8 cellular contexts compared by ENCODE assay signal in genomic region chr6:10837009-10837691, GRCh38. TPM values are rescaled to one million over a fixed set of nuclear protein-coding genes. Genes with fewer than 3 reads are reported as not detected.
DNase-seq lines count a peak whose midpoint lies in the region; ATAC-seq, FAIRE-seq and TF ChIP-seq lines count a peak whose summit lies in the region.

No MANE protein-coding gene starts in this region.

- peaks cover 22% of the 10 kb centered on the region for H3K4me1 ChIP-seq in CD4-positive, CD25-positive, alpha-beta regulatory T cell (ENCODE audit: control insufficient read depth, insufficient read depth, low read length, poor library complexity, severe bottlenecking)
- H3K4me1 ChIP-seq in cardiac muscle cell (ENCODE audit: low read depth) (peaks cover 9% of the 10 kb centered on the region), pancreas (peaks cover 0 to 4% (median 0%) of the 10 kb centered on the region in 3 donors)

- H3K36me3 ChIP-seq in CD4-positive, CD25-positive, alpha-beta regulatory T cell (ENCODE audit: control insufficient read depth, insufficient read depth, low read length) = no peaks in the 10 kb centered on the region
- no peaks in the 10 kb centered on the region for H3K36me3 ChIP-seq in cardiac muscle cell
- no peaks in the 10 kb centered on the region for H3K36me3 ChIP-seq in pancreas

- H3K9me3 ChIP-seq in CD4-positive, CD25-positive, alpha-beta regulatory T cell (ENCODE audit: control insufficient read depth in 2 of 2, low read length in 2 of 2) = no peaks in the 10 kb centered on the region
- H3K9me3 ChIP-seq in cardiac muscle cell (ENCODE audit: low read depth) (no peaks in the 10 kb centered on the region), pancreas (no peaks in the 10 kb centered on the region)

- FAIRE-seq in pancreas (lab: Jason Lieb, UNC) = no peak

- H3K36me3 Mint-ChIP-seq in CD4-positive, CD25-positive, alpha-beta regulatory T cell = no peaks in the 10 kb centered on the region
- H3K36me3 Mint-ChIP-seq in activated CD8-positive, alpha-beta T cell treated with anti-CD3 and anti-CD28 coated beads, Interleukin-2, amount 10 ng/mL, durations not matched to agents 7 days and 5 days (ENCODE audit: low read depth) = no peaks in the 10 kb centered on the region

- H3K4me3 ChIP-seq in CD4-positive, CD25-positive, alpha-beta regulatory T cell (ENCODE audit: low read depth, low read length) = peak overlapping the region; percentile 70
- H3K4me3 ChIP-seq in cardiac muscle cell (peak overlapping the region; percentile 71), pancreas (peak overlapping the region; percentile 39 to 65 (median 58))

- POLR2A ChIA-PET in activated CD8-positive, alpha-beta T cell treated with anti-CD3 and anti-CD28 coated beads, Interleukin-2, amount 10 ng/mL, durations not matched to agents 7 days and 5 days (lab: Charles Lee) = no interaction called here
- POLR2A ChIA-PET in GM10248 (lab: Yijun Ruan, JAX) = interaction anchor here (0.8 kb wide), 1 partner anchor 8 kb away, joined by 3 read pairs; no protein-coding TSS in a partner anchor

- peaks cover 13 to 23% (median 19%) of the 10 kb centered on the region in 4 donors for H3K4me1 Mint-ChIP-seq in CD4-positive, CD25-positive, alpha-beta regulatory T cell
- peaks cover 20% of the 10 kb centered on the region for H3K4me1 Mint-ChIP-seq in activated CD8-positive, alpha-beta T cell treated with anti-CD3 and anti-CD28 coated beads, Interleukin-2, amount 10 ng/mL, durations not matched to agents 7 days and 5 days (ENCODE audit: low read depth)

- peak overlapping the region in 2 of 3 donors; percentile 23 to 60 for H3K27ac Mint-ChIP-seq in CD4-positive, CD25-positive, alpha-beta regulatory T cell
- H3K27ac Mint-ChIP-seq in activated CD8-positive, alpha-beta T cell treated with anti-CD3 and anti-CD28 coated beads, Interleukin-2, amount 10 ng/mL, durations not matched to agents 7 days and 5 days = no peak overlapping the region

- H3K9me3 Mint-ChIP-seq in CD4-positive, CD25-positive, alpha-beta regulatory T cell = peaks cover 0 to 4% (median 0%) of the 10 kb centered on the region in 7 donors
- H3K9me3 Mint-ChIP-seq in activated CD8-positive, alpha-beta T cell treated with anti-CD3 and anti-CD28 coated beads, Interleukin-2, amount 10 ng/mL, durations not matched to agents 7 days and 5 days (ENCODE audit: insufficient read depth) = no peaks in the 10 kb centered on the region

- intact Hi-C loops in pancreas (cut with DNase I) = no loop called here

- 2% methylated on average over 22 of the region's 22 CpGs for WGBS in pancreas, 2 donors

- CTCF ChIA-PET in activated CD8-positive, alpha-beta T cell treated with anti-CD3 and anti-CD28 coated beads, Interleukin-2, amount 10 ng/mL, durations not matched to agents 7 days and 5 days (lab: Charles Lee) = interaction anchor here (1.4 kb wide), 2 partner anchors 118 to 359 kb away, joined by 3 to 4 read pairs; no protein-coding TSS in a partner anchor
- CTCF ChIA-PET in GM10248 (lab: Yijun Ruan, JAX) = interaction anchor here (0.8 to 1.7 kb wide), 5 partner anchors 10 to 105 kb away, joined by 3 to 4 read pairs (median 4); no protein-coding TSS in a partner anchor

- TF ChIP-seq CTCF in cardiac muscle cell (IDR thresholded peaks at IDR 0.05; ENCODE audit: low read depth, low read length) (no peak), pancreas (IDR thresholded peaks at IDR 0.05) (no peak), GM10248 (IDR thresholded peaks at IDR 0.05; ENCODE audit: control extremely low read depth, extremely low read depth, low read depth, missing control alignments) (no peak)

- peaks cover 47% of the 10 kb centered on the region for H3K27me3 Mint-ChIP-seq in CD4-positive, CD25-positive, alpha-beta regulatory T cell
- peaks cover 45% of the 10 kb centered on the region for H3K27me3 Mint-ChIP-seq in activated CD8-positive, alpha-beta T cell treated with anti-CD3 and anti-CD28 coated beads, Interleukin-2, amount 10 ng/mL, durations not matched to agents 7 days and 5 days (ENCODE audit: low read depth)

- H3K4me3 Mint-ChIP-seq in CD4-positive, CD25-positive, alpha-beta regulatory T cell = peak overlapping the region; percentile 66 to 80 (median 72)
- H3K4me3 Mint-ChIP-seq in activated CD8-positive, alpha-beta T cell treated with anti-CD3 and anti-CD28 coated beads, Interleukin-2, amount 10 ng/mL, durations not matched to agents 7 days and 5 days = peak overlapping the region; percentile 77

- H3K27me3 ChIP-seq in CD4-positive, CD25-positive, alpha-beta regulatory T cell (ENCODE audit: control insufficient read depth, insufficient read depth, low read length) = peaks cover 25% of the 10 kb centered on the region
- H3K27me3 ChIP-seq in cardiac muscle cell (peaks cover 9% of the 10 kb centered on the region), pancreas (no peaks in the 10 kb centered on the region)

- no peak overlapping the region for H3K27ac ChIP-seq in CD4-positive, CD25-positive, alpha-beta regulatory T cell (ENCODE audit: insufficient read depth, low read length, poor library complexity, severe bottlenecking)
- H3K27ac ChIP-seq in cardiac muscle cell (no peak overlapping the region), pancreas (peak overlapping the region in 2 of 4 donors; percentile 86 to 90)

- peak in 1 of 3 donors; percentile 15 for DNase-seq in CD4-positive, CD25-positive, alpha-beta regulatory T cell
- DNase-seq in HK-2 (ENCODE audit: unreplicated experiment) (peak; percentile 21), cardiac muscle cell (ENCODE audit: low read depth in 1 of 2, low spot score in 1 of 2) (peak; percentile 9 to 55), pancreas (peak in 5 of 6 donors; percentile 15 to 77 (median 37)), GM10248 (ENCODE audit: extremely low spot score) (no peak)
- peak; percentile 23 for DNase-seq in activated CD8-positive, alpha-beta T cell treated with anti-CD3 and anti-CD28 coated beads, Interleukin-2, amount 10 ng/mL, durations not matched to agents 7 days and 5 days

- ATAC-seq in CD4-positive, CD25-positive, alpha-beta regulatory T cell (ENCODE audit: low read depth in 2 of 2) = no peak
- no peak for ATAC-seq in activated CD8-positive, alpha-beta T cell treated with anti-CD3 and anti-CD28 coated beads, Interleukin-2, amount 10 ng/mL, durations not matched to agents 7 days and 5 days
- ATAC-seq in pancreas (peak; percentile 29 to 49 (median 38)), HG03045 (IDR thresholded peaks at IDR 0.05; ENCODE audit: unreplicated experiment) (no peak), GM21619 (IDR thresholded peaks at IDR 0.05; ENCODE audit: unreplicated experiment) (no peak)

RNA-seq across cellular contexts. Expression of gene MAK, which starts 1.2 kb away (rescaled TPM):
- total RNA-seq in CD4-positive, CD25-positive, alpha-beta regulatory T cell = 0.30 TPM
- polyA plus RNA-seq in CD4-positive, CD25-positive, alpha-beta regulatory T cell = under 1 TPM in 1 of 4 donors, not detected in 3; 0.12 TPM
- under 1 TPM in 1 of 2 experiments, not detected in 1; 0.05 TPM for total RNA-seq in activated CD8-positive, alpha-beta T cell treated with anti-CD3 and anti-CD28 coated beads, Interleukin-2, amount 10 ng/mL, durations not matched to agents 7 days and 5 days
- total RNA-seq in cardiac muscle cell (0.04 and 0.18 TPM in 2 replicates), pancreas (under 1 TPM; 0.05 to 0.25 (median 0.09) TPM)
- polyA plus RNA-seq in cardiac muscle cell (0.49 and 0.77 TPM in 2 replicates), pancreas (under 1 TPM; 0.08 to 0.33 TPM)

RNA-seq across cellular contexts. Expression of gene GCM2, which starts 44.7 kb away (rescaled TPM):
- not detected for total RNA-seq in CD4-positive, CD25-positive, alpha-beta regulatory T cell
- not detected for polyA plus RNA-seq in CD4-positive, CD25-positive, alpha-beta regulatory T cell
- not detected for total RNA-seq in activated CD8-positive, alpha-beta T cell treated with anti-CD3 and anti-CD28 coated beads, Interleukin-2, amount 10 ng/mL, durations not matched to agents 7 days and 5 days
- not detected in 2 replicates for total RNA-seq in cardiac muscle cell
- polyA plus RNA-seq in cardiac muscle cell = not detected in 2 replicates
- not detected for total RNA-seq in pancreas
- polyA plus RNA-seq in pancreas = not detected

RNA-seq across cellular contexts. Expression of gene SYCP2L, which starts 49.7 kb away (rescaled TPM):
- not detected for total RNA-seq in CD4-positive, CD25-positive, alpha-beta regulatory T cell
- polyA plus RNA-seq in CD4-positive, CD25-positive, alpha-beta regulatory T cell = not detected
- under 1 TPM in 1 of 2 experiments, not detected in 1; 0.13 TPM for total RNA-seq in activated CD8-positive, alpha-beta T cell treated with anti-CD3 and anti-CD28 coated beads, Interleukin-2, amount 10 ng/mL, durations not matched to agents 7 days and 5 days
- total RNA-seq in cardiac muscle cell = 3.4 and 6.9 TPM in 2 replicates
- polyA plus RNA-seq in cardiac muscle cell = 0.51 and 4.5 TPM in 2 replicates
- 1 to 10 TPM; 1.1 to 1.9 (median 1.4) TPM for total RNA-seq in pancreas
- 1 to 10 TPM; 1.1 to 2.3 TPM for polyA plus RNA-seq in pancreas

Comparison
In these comparisons a context has a peak if more than half of its experiments do, and no peak if none do; other contexts are left out.
1. ATAC-seq: peak in pancreas (4 of 4); none in CD4-positive, CD25-positive, alpha-beta regulatory T cell (0 of 2), activated CD8-positive, alpha-beta T cell treated with anti-CD3 and anti-CD28 coated beads, Interleukin-2, amount 10 ng/mL, durations not matched to agents 7 days and 5 days (single experiment), HG03045 (single experiment) and GM21619 (single experiment).
2. Peak in every context shown above with its lines, with median percentiles within 50 percentile points of each other: H3K4me3 ChIP-seq.